19 cellular contexts compared by ENCODE assay signal in genomic region chr12:52208424-52209165, GRCh38. TPM values are rescaled to one million over a fixed set of nuclear protein-coding genes. Genes with fewer than 3 reads are reported as not detected.
DNase-seq lines count a peak whose midpoint lies in the region; ATAC-seq and TF ChIP-seq lines count a peak whose summit lies in the region.
"Had no signal": no experiment of that assay in that cellular context is flagged by ENCODE, and none has a peak within 500 bp of the region (broad histone marks: within the 10 kb centered on the region; RNA-seq: fewer than 3 reads in every experiment).

No MANE protein-coding gene starts in this region.

- H3K4me1 ChIP-seq in BLaER1 treated with 17β-estradiol and CSF1 and Interleukin-3, amounts not matched to agents 10 nM and 100 nM: peaks cover 27 to 70% (median 48%) of the 10 kb centered on the region in 10 experiments
- H3K4me1 ChIP-seq in Panc1 (ENCODE audit: control insufficient read depth, insufficient read depth, low read length) (peaks cover 46% of the 10 kb centered on the region), osteoblast (ENCODE audit: insufficient read depth, low read length) (peaks cover 48% of the 10 kb centered on the region), testis (no peaks in the 10 kb centered on the region)

- H3K4me2 ChIP-seq in BLaER1 treated with 17β-estradiol and CSF1 and Interleukin-3, amounts not matched to agents 10 nM and 100 nM: peak overlapping the region in 9 of 11 experiments; percentile 29 to 72 (median 60); a peak in 14 of 22 replicates
- no peak overlapping the region for H3K4me2 ChIP-seq in osteoblast (ENCODE audit: insufficient read depth, low read length)

- intact Hi-C loops in Panc1 (cut with micrococcal nuclease; ENCODE audit: unreplicated experiment): no loop called here
- intact Hi-C loops in testis (cut with DNase I; ENCODE audit: low total_unique reads): no loop called here

- ATAC-seq in Panc1 (no peak), GM18502 (IDR thresholded peaks at IDR 0.05; ENCODE audit: poor library complexity, unreplicated experiment) (no peak)
- ATAC-seq: activated T-helper 17 cell treated with anti-CD3 and anti-CD28 coated beads, Interleukin-2, amount 50 U/mL, for 72 hours; natural killer cell; T-cell had no signal

- no peaks in the 10 kb centered on the region for H3K27me3 ChIP-seq in BLaER1 treated with 17β-estradiol and CSF1 and Interleukin-3, amounts not matched to agents 10 nM and 100 nM
- H3K27me3 ChIP-seq in Panc1 (ENCODE audit: control insufficient read depth, insufficient read depth, low read length) (no peaks in the 10 kb centered on the region), osteoblast (ENCODE audit: insufficient read depth, low read length) (no peaks in the 10 kb centered on the region), testis (no peaks in the 10 kb centered on the region)

- no peak overlapping the region for H3K4me3 ChIP-seq in BLaER1 treated with 17β-estradiol and CSF1 and Interleukin-3, amounts not matched to agents 10 nM and 100 nM
- H3K4me3 ChIP-seq in Panc1 (ENCODE audit: low read depth in 2 of 2, low read length in 2 of 2) (no peak overlapping the region), epithelial cell of esophagus (ENCODE audit: low read length) (no peak overlapping the region), osteoblast (ENCODE audit: insufficient read depth, low read length) (no peak overlapping the region), testis (no peak overlapping the region)
- H3K4me3 ChIP-seq: cardiac muscle cell had no signal

- in situ Hi-C loops in Panc1 (cut with HindIII; ENCODE audit: low pct_unique_long_range_greater_than_20kb, low sequenced_read_pairs): no loop called here

- BruUV-seq in Panc1 (replicated peaks; lab: Mats Ljungman, UMichigan): no TSS peak

- H4K20me1 ChIP-seq in BLaER1 treated with 17β-estradiol and CSF1 and Interleukin-3, amounts not matched to agents 10 nM and 100 nM: no peaks in the 10 kb centered on the region
- no peaks in the 10 kb centered on the region for H4K20me1 ChIP-seq in osteoblast (ENCODE audit: insufficient read depth, low read length)

- TF ChIP-seq POLR2A in testis (IDR thresholded peaks at IDR 0.05): no peak

- H3K27ac ChIP-seq in BLaER1 treated with 17β-estradiol and CSF1 and Interleukin-3, amounts not matched to agents 10 nM and 100 nM: no peak overlapping the region
- H3K27ac ChIP-seq in Panc1 (ENCODE audit: low read length): peak overlapping the region; percentile 66; the same call in 1 of the 2 replicates
- H3K27ac ChIP-seq in osteoblast (ENCODE audit: low read depth, low read length): no peak overlapping the region
- no peak overlapping the region for H3K27ac ChIP-seq in testis
- H3K27ac ChIP-seq: cardiac muscle cell had no signal

- no peaks in the 10 kb centered on the region for H3K79me2 ChIP-seq in osteoblast (ENCODE audit: insufficient read depth, low read length)

- H3K36me3 ChIP-seq in BLaER1 treated with 17β-estradiol and CSF1 and Interleukin-3, amounts not matched to agents 10 nM and 100 nM: no peaks in the 10 kb centered on the region
- no peaks in the 10 kb centered on the region for H3K36me3 ChIP-seq in Panc1 (ENCODE audit: control insufficient read depth, insufficient read depth, low read length)
- no peaks in the 10 kb centered on the region for H3K36me3 ChIP-seq in osteoblast (ENCODE audit: insufficient read depth, low read length)
- no peaks in the 10 kb centered on the region for H3K36me3 ChIP-seq in testis (ENCODE audit: low read depth, missing control alignments)
- H3K36me3 ChIP-seq: cardiac muscle cell had no signal

- POLR2A ChIA-PET in Panc1 (lab: Charles Lee): no interaction called here

- TF ChIP-seq CTCF in Panc1 (IDR thresholded peaks at IDR 0.05): no peak
- no peak for TF ChIP-seq CTCF in epithelial cell of esophagus (IDR thresholded peaks at IDR 0.05; ENCODE audit: insufficient read depth, low read depth, low read length, missing control alignments)
- no peak for TF ChIP-seq CTCF in osteoblast (IDR thresholded peaks at IDR 0.05; ENCODE audit: extremely low read depth, low read depth, low read length)
- no peak for TF ChIP-seq CTCF in testis (IDR thresholded peaks at IDR 0.05)

- no peaks in the 10 kb centered on the region for H3K9me3 ChIP-seq in BLaER1 treated with 17β-estradiol and CSF1 and Interleukin-3, amounts not matched to agents 10 nM and 100 nM (replicated peaks in 1 of 11)
- H3K9me3 ChIP-seq in Panc1 (ENCODE audit: control insufficient read depth, insufficient read depth, low read depth, low read length) (no peaks in the 10 kb centered on the region), osteoblast (ENCODE audit: low read depth, low read length) (no peaks in the 10 kb centered on the region), testis (no peaks in the 10 kb centered on the region)

- DNase-seq in Panc1 (ENCODE audit: low read depth, low spot score) (no peak), epithelial cell of esophagus (ENCODE audit: low read depth) (peak; percentile 70), osteoblast (ENCODE audit: insufficient read length, low spot score, missing footprints) (peak; percentile 61), testis (no peak), ureter (ENCODE audit: low spot score) (no peak), NCI-H2171 (lab: John Stamatoyannopoulos, UW) (no peak)
- DNase-seq: Kasumi-1; kidney glomerular epithelial cell; natural killer cell; NCI-H526 treated with DMSO at 0.1 percent for 48 hours; SHP77 treated with DMSO at 0.1 percent for 48 hours; stimulated activated CD4-positive, alpha-beta T cell treated with anti-CD3 and anti-CD28 coated beads, Interleukin-2, amount 100 ng/mL, for 48 hours; stimulated activated naive CD4-positive, alpha-beta T cell treated with Interleukin-2 at 50 U/mL for 16 hours; T-cell had no signal

- CTCF ChIA-PET in Panc1 (lab: Charles Lee): interaction anchor here (0.6 to 2.0 kb wide), 4 partner anchors 16 to 358 kb away, joined by 3 to 4 read pairs (median 4); partner anchors contain the start of gene KRT80

- H2AFZ ChIP-seq in osteoblast (ENCODE audit: low read length): no peak overlapping the region

- 76 to 83% methylated on average over 18 of the region's 18 CpGs for WGBS in testis, 2 donors

- H3K9ac ChIP-seq in BLaER1 treated with 17β-estradiol and CSF1 and Interleukin-3, amounts not matched to agents 10 nM and 100 nM: no peak overlapping the region

RNA-seq across cellular contexts. Expression of gene KRT80, which starts 16.8 kb away (rescaled TPM):
- 51.5 TPM for total RNA-seq in Panc1 (2021; ENCODE audit: unreplicated experiment)
- 30.3 TPM for polyA plus RNA-seq in Panc1 (2012; ENCODE audit: insufficient read length)
- 0.59 and 0.72 TPM in 2 replicates for total RNA-seq in osteoblast
- under 1 TPM; 0.50 to 0.94 TPM for total RNA-seq in testis
- 1.0 TPM for polyA plus RNA-seq in testis (ENCODE audit: insufficient read depth, low read depth, low replicate concordance)
- 4.6 TPM for total RNA-seq in ureter
- total RNA-seq: activated T-helper 17 cell treated with anti-CD3 and anti-CD28 coated beads, Interleukin-2, amount 50 U/mL, for 72 hours; cardiac muscle cell; frontal cortex; natural killer cell had no signal
- polyA plus RNA-seq: cardiac muscle cell had no signal

RNA-seq across cellular contexts. Expression of gene KRT7, which starts 24.4 kb away (rescaled TPM):
- total RNA-seq in Panc1 (2021; ENCODE audit: unreplicated experiment) (16.8 TPM), osteoblast (20.9 and 27.9 TPM in 2 replicates), testis (1 to 10 TPM; 3.3 to 6.9 TPM), ureter (2,511 TPM)
- polyA plus RNA-seq in Panc1 (2012; ENCODE audit: insufficient read length): 19.1 TPM
- polyA plus RNA-seq in testis (ENCODE audit: insufficient read depth, low read depth, low replicate concordance): 19.3 TPM
- total RNA-seq: frontal cortex had no signal

Comparison
In these comparisons a context has a peak if more than half of its experiments do, and no peak if none do; other contexts are left out.
1. DNase-seq: peak in epithelial cell of esophagus (single experiment) and osteoblast (single experiment); none in Panc1 (single experiment), testis (single experiment), ureter (single experiment) and NCI-H2171 (single experiment).
2. RNA of gene KRT7, which starts 24.4 kb away (total RNA-seq): 2,511 TPM in ureter (single experiment); 20.9 to 27.9 TPM in osteoblast, 16.8 TPM in Panc1 (single experiment) and 3.3 to 6.9 TPM in testis; every median in the first group is over 10 times any median in the second.